9 cellular contexts compared by ENCODE assay signal in the genomic region with DNA sequence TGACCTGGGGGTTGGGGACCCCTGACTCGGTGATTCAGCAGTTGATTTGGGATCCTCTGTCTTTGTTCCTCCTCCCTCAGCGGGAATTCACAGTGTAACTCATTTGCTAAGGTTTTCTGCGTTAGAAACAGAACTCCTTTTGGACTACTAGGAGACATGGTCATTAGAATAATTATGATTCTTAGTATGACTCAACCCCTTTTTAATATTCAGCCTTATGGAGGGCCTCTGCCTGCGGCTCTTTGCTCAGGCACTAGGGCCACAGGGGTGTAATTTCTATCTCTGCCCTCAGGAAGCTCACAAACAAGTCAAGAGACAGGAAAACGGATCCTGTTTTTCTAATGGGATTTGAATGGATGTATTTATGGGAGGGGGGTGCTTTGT.
DNase-seq lines count a peak whose midpoint lies in the region; ATAC-seq and TF ChIP-seq lines count a peak whose summit lies in the region.
"Had no signal": no experiment of that assay in that cellular context is flagged by ENCODE, and none has a peak within 500 bp of the region (broad histone marks: within the 10 kb centered on the region; RNA-seq: fewer than 3 reads in every experiment).

No MANE protein-coding gene starts in this region.

- H3K4me3 ChIP-seq in HUES48 (ENCODE audit: low read depth, low read length) (no peak overlapping the region), body of pancreas (no peak overlapping the region)

- peak overlapping the region in 7 of 8 donors; percentile 11 to 89 (median 82) for H3K4me3 Mint-ChIP-seq in naive B cell

- no peaks in the 10 kb centered on the region for H3K9me3 ChIP-seq in HUES48 (ENCODE audit: control insufficient read depth, insufficient read depth, low read length)
- no peaks in the 10 kb centered on the region for H3K9me3 ChIP-seq in body of pancreas

- TF ChIP-seq CTCF in 22Rv1 (IDR thresholded peaks at IDR 0.05) (no peak), body of pancreas (IDR thresholded peaks at IDR 0.05) (no peak)

- H3K4me1 ChIP-seq in HUES48 (ENCODE audit: control insufficient read depth, insufficient read depth, low read length) (peaks cover 65% of the 10 kb centered on the region), body of pancreas (peaks cover 100% of the 10 kb centered on the region)

- ATAC-seq in body of pancreas (no peak), naive B cell (ENCODE audit: low read depth in 2 of 2) (no peak), HG02885 (IDR thresholded peaks at IDR 0.05; ENCODE audit: poor library complexity, unreplicated experiment) (no peak), left lobe of liver (no peak)

- H3K36me3 ChIP-seq in HUES48 (ENCODE audit: control insufficient read depth, insufficient read depth, low read length) (no peaks in the 10 kb centered on the region), body of pancreas (replicated peaks in 1 of 2; ENCODE audit: insufficient read depth in 1 of 2, low read depth in 2 of 2) (no peaks in the 10 kb centered on the region)

- H3K27ac ChIP-seq in 22Rv1: peak overlapping the region; percentile 38; the same call in 1 of the 2 replicates
- peak overlapping the region; percentile 47 for H3K27ac ChIP-seq in HUES48 (ENCODE audit: low read depth, low read length)
- H3K27ac ChIP-seq in body of pancreas: peak overlapping the region; percentile 82 to 97 (median 88)

- no peaks in the 10 kb centered on the region for H3K27me3 ChIP-seq in HUES48 (ENCODE audit: control insufficient read depth, insufficient read depth, low read length)
- no peaks in the 10 kb centered on the region for H3K27me3 ChIP-seq in body of pancreas

- no peak for DNase-seq in body of pancreas
- no peak for DNase-seq in naive B cell
- DNase-seq in left lobe of liver (ENCODE audit: low spot score): no peak
- DNase-seq in kidney tubule cell (ENCODE audit: low spot score): no peak
- DNase-seq in germinal center (ENCODE audit: low spot score): no peak
- DNase-seq: activated CD8-positive, alpha-beta memory T cell treated with anti-CD3 and anti-CD28 coated beads for 24 hours had no signal

- no peak for TF ChIP-seq POLR2A in body of pancreas (IDR thresholded peaks at IDR 0.05)

- peaks cover 9 to 15% of the 10 kb centered on the region in 2 donors for H3K36me3 Mint-ChIP-seq in naive B cell

- H3K9me3 Mint-ChIP-seq in naive B cell: peaks cover 0 to 2% (median 0%) of the 10 kb centered on the region in 7 donors

- WGBS in body of pancreas, 2 donors: 60 to 62% methylated on average over 5 of the region's 5 CpGs

- peaks cover 79 to 97% (median 94%) of the 10 kb centered on the region in 3 donors for H3K4me1 Mint-ChIP-seq in naive B cell

- intact Hi-C loops in body of pancreas (cut with DNase I): no loop called here

- H3K27ac Mint-ChIP-seq in naive B cell: peak overlapping the region; percentile 18 to 99 (median 96)

- no peaks in the 10 kb centered on the region for H3K27me3 Mint-ChIP-seq in naive B cell

- H3K9ac ChIP-seq in HUES48 (ENCODE audit: low read depth, low read length): no peak overlapping the region

Comparison
In these comparisons a context has a peak if more than half of its experiments do, and no peak if none do; other contexts are left out.
1. H3K27ac ChIP-seq: peak in every context shown above with its lines; median percentile 88 in body of pancreas; 47 in HUES48; 38 in 22Rv1.